In genomic region chr22:35357883-35358621, GRCh38 we compare ENCODE assay signal across 15 cellular contexts. TPM values are rescaled to one million over a fixed set of nuclear protein-coding genes. Genes with fewer than 3 reads are reported as not detected.
DNase-seq lines count a peak whose midpoint lies in the region; ATAC-seq, FAIRE-seq and TF ChIP-seq lines count a peak whose summit lies in the region.
"Had no signal": no experiment of that assay in that cellular context is flagged by ENCODE, and none has a peak within 500 bp of the region (broad histone marks: within the 10 kb centered on the region; RNA-seq: fewer than 3 reads in every experiment).

No MANE protein-coding gene starts in this region.

- no peak overlapping the region for H3K9ac ChIP-seq in OCI-LY1 (ENCODE audit: low read length)
- no peak overlapping the region for H3K9ac ChIP-seq in K562 (ENCODE audit: insufficient read depth in 1 of 2, low read depth in 2 of 2, low read length in 2 of 2)
- H3K9ac ChIP-seq in neuronal stem cell (ENCODE audit: low read depth, low read length, poor library complexity) = no peak overlapping the region

- H3K36me3 ChIP-seq in OCI-LY1 (ENCODE audit: insufficient read depth, low read length) (no peaks in the 10 kb centered on the region), K562 (ENCODE audit: control insufficient read depth, insufficient read depth, low read length) (no peaks in the 10 kb centered on the region), neuronal stem cell (replicated peaks in 1 of 2; ENCODE audit: control insufficient read depth in 2 of 2, insufficient read depth in 2 of 2, low read length in 2 of 2) (no peaks in the 10 kb centered on the region), upper lobe of left lung (no peaks in the 10 kb centered on the region)

- H4K20me1 ChIP-seq in OCI-LY1 (ENCODE audit: insufficient read depth, low read length) = no peaks in the 10 kb centered on the region
- H4K20me1 ChIP-seq in K562 (replicated peaks; ENCODE audit: control insufficient read depth, insufficient read depth, low read length) = no peaks in the 10 kb centered on the region

- CTCF ChIA-PET in K562 (lab: Yijun Ruan, JAX; ENCODE audit: low intra/inter-chr PET ratio) = no interaction called here

- TF ChIP-seq CTCF in OCI-LY1 (IDR thresholded peaks at IDR 0.05; ENCODE audit: low read length) (no peak), K562 (IDR thresholded peaks at IDR 0.05 in 2 of 3, conservative IDR thresholded peaks at IDR 0.05 in 1 of 3; ENCODE audit: insufficient read depth in 2 of 3, low read depth in 1 of 3, low read length in 3 of 3) (no peak), upper lobe of left lung (IDR thresholded peaks at IDR 0.05) (no peak)

- H2BK5ac ChIP-seq in neuronal stem cell (ENCODE audit: low read length) = no peak overlapping the region

- H4K91ac ChIP-seq in neuronal stem cell (ENCODE audit: low read depth, low read length, poor library complexity) = no peak overlapping the region

- H2AK5ac ChIP-seq in neuronal stem cell (ENCODE audit: low read depth, low read length) = peak overlapping the region; percentile 83

- H3K4me1 ChIP-seq in OCI-LY1 (ENCODE audit: insufficient read depth, low read length, severe bottlenecking) (peaks cover 44% of the 10 kb centered on the region), K562 (replicated peaks in 1 of 2; ENCODE audit: control insufficient read depth in 2 of 2, insufficient read depth in 2 of 2, low read length in 2 of 2) (peaks cover 0 to 4% of the 10 kb centered on the region in 2 experiments; a peak in 3 of 5 replicates), neuronal stem cell (ENCODE audit: control insufficient read depth in 2 of 2, insufficient read depth in 1 of 2, low read depth in 1 of 2, low read length in 2 of 2) (no peaks in the 10 kb centered on the region), upper lobe of left lung (no peaks in the 10 kb centered on the region)

- H3K9me3 ChIP-seq in OCI-LY1 (ENCODE audit: low read length) (no peaks in the 10 kb centered on the region), K562 (replicated peaks; ENCODE audit: control insufficient read depth, insufficient read depth, low read depth, low read length) (no peaks in the 10 kb centered on the region), neuronal stem cell (replicated peaks in 1 of 2; ENCODE audit: control insufficient read depth in 2 of 2, insufficient read depth in 1 of 2, low read depth in 1 of 2, low read length in 2 of 2) (no peaks in the 10 kb centered on the region), upper lobe of left lung (no peaks in the 10 kb centered on the region)

- no peaks in the 10 kb centered on the region for H3K9me2 ChIP-seq in OCI-LY1 (ENCODE audit: low read depth, low read length)

- H3K23ac ChIP-seq in neuronal stem cell (ENCODE audit: low read depth, low read length, poor library complexity) = no peak overlapping the region

- TF ChIP-seq RAD21 in K562 (CRISPR knock-in tag; conservative IDR thresholded peaks at IDR 0.05 in 1 of 2, IDR thresholded peaks at IDR 0.05 in 1 of 2) = no peak

- TF ChIP-seq POLR2A in K562 (conservative IDR thresholded peaks at IDR 0.05) = no peak
- TF ChIP-seq POLR2A in upper lobe of left lung (IDR thresholded peaks at IDR 0.05) = no peak

- H2BK15ac ChIP-seq in neuronal stem cell (ENCODE audit: low read length) = no peak overlapping the region

- H3K79me2 ChIP-seq in OCI-LY1 (ENCODE audit: insufficient read depth, low read length) = no peaks in the 10 kb centered on the region
- no peaks in the 10 kb centered on the region for H3K79me2 ChIP-seq in K562 (ENCODE audit: control insufficient read depth, insufficient read depth, low read length)

- ATAC-seq in K562 (no peak), upper lobe of left lung (ENCODE audit: low FRiP score in 2 of 2) (no peak), HG03025 (IDR thresholded peaks at IDR 0.05; ENCODE audit: low FRiP score, unreplicated experiment) (no peak)
- ATAC-seq: activated CD4-positive, alpha-beta T cell treated with anti-CD3 and anti-CD28 coated beads for 36 hours had no signal

- no peaks in the 10 kb centered on the region for H3F3A ChIP-seq in OCI-LY1 (ENCODE audit: insufficient read depth, low read length)

- H2BK12ac ChIP-seq in neuronal stem cell (ENCODE audit: low read length) = no peak overlapping the region

- H3K27me3 ChIP-seq in OCI-LY1 (ENCODE audit: insufficient read depth, low read length) = no peaks in the 10 kb centered on the region
- no peaks in the 10 kb centered on the region for H3K27me3 ChIP-seq in K562 (ENCODE audit: control insufficient read depth in 2 of 2, insufficient read depth in 2 of 2, low read length in 2 of 2)
- H3K27me3 ChIP-seq in neuronal stem cell (ENCODE audit: control insufficient read depth in 3 of 3, insufficient read depth in 3 of 3, low read depth in 1 of 3, low read length in 3 of 3) = no peaks in the 10 kb centered on the region
- H3K27me3 ChIP-seq in upper lobe of left lung = no peaks in the 10 kb centered on the region

- H3K18ac ChIP-seq in neuronal stem cell (ENCODE audit: low read length) = no peak overlapping the region

- H4K8ac ChIP-seq in neuronal stem cell (ENCODE audit: low read depth, low read length) = no peak overlapping the region

- POLR2A ChIA-PET in K562 (lab: Yijun Ruan, JAX) = interaction anchor here (1.8 kb wide), 1 partner anchor 12 kb away, joined by 3 read pairs; no protein-coding TSS in a partner anchor

- 41% methylated on average over 4 of the region's 6 CpGs for WGBS in K562 (ENCODE audit: insufficient coverage, low coverage, missing lambda C conversion rate)
- no CpG with 5 or more reads among the region's 6 CpGs for WGBS in neuronal stem cell (ENCODE audit: extremely low coverage in 2 of 2, insufficient read length in 2 of 2, insufficient replicate concordance in 1 of 2), 2 donors
- WGBS in upper lobe of left lung, 2 donors = 72 to 82% methylated on average over 4 to 6 of the region's 6 CpGs

- in situ Hi-C loops in K562 (cut with MboI) = loop anchor here (10.0 kb wide), 1 partner anchor 767 kb away; no protein-coding TSS in a partner anchor

- TF ChIP-seq EP300 in K562 (IDR thresholded peaks at IDR 0.05; ENCODE audit: low read length) = no peak
- no peak for TF ChIP-seq EP300 in upper lobe of left lung (IDR thresholded peaks at IDR 0.05)

- no TSS peak for BruUV-seq in K562 (replicated peaks; lab: Mats Ljungman, UMichigan)

- H2AFZ ChIP-seq in OCI-LY1 (ENCODE audit: low read length) (no peak overlapping the region), K562 (ENCODE audit: low read depth, low read length) (no peak overlapping the region), neuronal stem cell (ENCODE audit: low read length) (no peak overlapping the region)

- peak; percentile 88 for DNase-seq in ELR (ENCODE audit: low read depth)
- no peak for DNase-seq in K562 (ENCODE audit: extremely low read depth in 1 of 4, low spot score in 3 of 4)
- no peak for DNase-seq in neuronal stem cell (ENCODE audit: low spot score)
- no peak for DNase-seq in DMS53 treated with DMSO at 0.1 percent for 48 hours (lab: John Stamatoyannopoulos, UW; ENCODE audit: unreplicated experiment)
- no peak for DNase-seq in activated CD8-positive, alpha-beta memory T cell treated with anti-CD3 and anti-CD28 coated beads, Interleukin-2, amount 50 U/mL, for 4 hours
- no peak for DNase-seq in upper lobe of left lung
- DNase-seq: activated CD4-positive, alpha-beta T cell treated with anti-CD3 and anti-CD28 coated beads for 36 hours; NCI-H1417; NCI-H446; nephron progenitor cell; retina had no signal

- H2BK120ac ChIP-seq in neuronal stem cell (ENCODE audit: low read depth, low read length) = no peak overlapping the region

- intact Hi-C loops in K562 (cut with micrococcal nuclease) = loop anchor here (10.0 kb wide), 2 partner anchors 47 to 107 kb away; partner anchors contain the start of gene MCM5

- H3K27ac ChIP-seq in OCI-LY1 (ENCODE audit: low read depth, low read length, poor library complexity, severe bottlenecking) (peak overlapping the region; percentile 92), K562 (ENCODE audit: extremely low read depth, low read depth, low read length) (no peak overlapping the region), neuronal stem cell (replicated peaks; ENCODE audit: low read length) (no peak overlapping the region), upper lobe of left lung (no peak overlapping the region)
- H3K27ac ChIP-seq: C4-2B had no signal

- no peaks in the 10 kb centered on the region for H3K79me1 ChIP-seq in neuronal stem cell (ENCODE audit: low read depth, low read length)

- H3K4me2 ChIP-seq in OCI-LY1 (ENCODE audit: low read length) (no peak overlapping the region), K562 (ENCODE audit: insufficient read depth, low read length) (no peak overlapping the region), neuronal stem cell (ENCODE audit: insufficient read depth, low read length, poor library complexity, severe bottlenecking) (no peak overlapping the region)

- no peaks in the 10 kb centered on the region for H3K9me1 ChIP-seq in K562 (ENCODE audit: control insufficient read depth, insufficient read depth, low read length)

- no peak for FAIRE-seq in K562 (lab: Jason Lieb, UNC)

- no peak overlapping the region for H3K14ac ChIP-seq in neuronal stem cell (ENCODE audit: low read length)

- H3K4me3 ChIP-seq in OCI-LY1 (ENCODE audit: low read depth, low read length, poor library complexity, severe bottlenecking) = no peak overlapping the region
- H3K4me3 ChIP-seq in K562 = no peak overlapping the region
- H3K4me3 ChIP-seq in neuronal stem cell (ENCODE audit: low read length in 2 of 2) = no peak overlapping the region
- no peak overlapping the region for H3K4me3 ChIP-seq in upper lobe of left lung
- H3K4me3 ChIP-seq: lung had no signal

- no peak overlapping the region for H3K4ac ChIP-seq in neuronal stem cell (ENCODE audit: low read length)

RNA-seq across cellular contexts. Expression of gene HMOX1, which starts 22.8 kb away (rescaled TPM):
- not detected in 2 replicates for total RNA-seq in K562 (2011; cell fraction: chromatin; rRNA removed; ENCODE audit: low replicate concordance)
- not detected in 2 replicates for total RNA-seq in K562 (2011; cell fraction: nucleolus; rRNA removed)
- total RNA-seq in K562 (2011; cell fraction: nucleoplasm; rRNA removed) = not detected in 2 replicates
- total RNA-seq in K562 (2014; rRNA removed) (not detected in 2 replicates), K562 (2014; rRNA removed; fragmentation: Illumina TruSeq; extraction: Trizol) (not detected in 2 replicates), K562 (2015; rRNA removed; fragmentation: Illumina TruSeq; extraction: Trizol) (not detected in 2 replicates), K562 (2021) (0.20 TPM in 1 of 2 replicates, not detected in the other), upper lobe of left lung (100 to 1,000 TPM in 1 of 6 donors, 10 to 100 TPM in 5; 22.0 to 306 (median 77.9) TPM)
- polyA plus RNA-seq in K562 (2011; rRNA removed) (0.05 TPM in 1 of 2 replicates, not detected in the other), K562 (2014; fragmentation: Illumina TruSeq; extraction: Trizol) (not detected in 2 replicates), K562 (2014; fragmentation: Nextera tagmentation; extraction: Ambion mirVana) (not detected), K562 (2014; rRNA removed) (not detected in 2 replicates)
- 0.04 and 0.21 TPM in 2 replicates for polyA plus RNA-seq in K562 (2011; cell fraction: cytosol; rRNA removed)
- not detected in 2 replicates for polyA plus RNA-seq in K562 (2011; cell fraction: nucleus; rRNA removed)
- polyA plus RNA-seq in K562 (2012) = not detected in 2 replicates
- not detected in 2 replicates for polyA minus RNA-seq in K562 (2011; rRNA and poly(A)+ RNA removed)
- not detected in 2 replicates for polyA minus RNA-seq in K562 (2011; cell fraction: cytosol; rRNA and poly(A)+ RNA removed)
- not detected in 2 replicates for polyA minus RNA-seq in K562 (2011; cell fraction: nucleus; rRNA and poly(A)+ RNA removed)
- 5.1 TPM for polyA plus RNA-seq in neuronal stem cell (2013, experiment 1 of 2)
- polyA plus RNA-seq in neuronal stem cell (2013, experiment 2 of 2) = 5.5 TPM

RNA-seq across cellular contexts. Expression of gene MCM5, which starts 41.9 kb away (rescaled TPM):
- total RNA-seq in K562 (2011; cell fraction: chromatin; rRNA removed; ENCODE audit: low replicate concordance) = 102 and 198 TPM in 2 replicates
- total RNA-seq in K562 (2011; cell fraction: nucleolus; rRNA removed) = 132 and 145 TPM in 2 replicates
- 131 and 138 TPM in 2 replicates for total RNA-seq in K562 (2011; cell fraction: nucleoplasm; rRNA removed)
- total RNA-seq in K562 (2014; rRNA removed) (102 and 119 TPM in 2 replicates), K562 (2014; rRNA removed; fragmentation: Illumina TruSeq; extraction: Trizol) (35.3 and 53.6 TPM in 2 replicates), K562 (2015; rRNA removed; fragmentation: Illumina TruSeq; extraction: Trizol) (64.2 and 66.9 TPM in 2 replicates), K562 (2021) (173 and 180 TPM in 2 replicates), upper lobe of left lung (10 to 100 TPM in 5 of 6 donors, 1 to 10 TPM in 1; 9.8 to 34.4 (median 20.2) TPM)
- polyA plus RNA-seq in K562 (2011; rRNA removed) (66.1 and 116 TPM in 2 replicates), K562 (2014; fragmentation: Illumina TruSeq; extraction: Trizol) (65.1 and 91.4 TPM in 2 replicates), K562 (2014; fragmentation: Nextera tagmentation; extraction: Ambion mirVana) (10 to 100 TPM in 1 of 2 experiments, 1 to 10 TPM in 1; 5.6 to 11.8 TPM), K562 (2014; rRNA removed) (72.4 and 73.5 TPM in 2 replicates)
- 55.6 and 87.5 TPM in 2 replicates for polyA plus RNA-seq in K562 (2011; cell fraction: cytosol; rRNA removed)
- polyA plus RNA-seq in K562 (2011; cell fraction: nucleus; rRNA removed) = 193 and 217 TPM in 2 replicates
- polyA plus RNA-seq in K562 (2012) = 118 and 169 TPM in 2 replicates
- 76.7 and 97.6 TPM in 2 replicates for polyA minus RNA-seq in K562 (2011; rRNA and poly(A)+ RNA removed)
- polyA minus RNA-seq in K562 (2011; cell fraction: cytosol; rRNA and poly(A)+ RNA removed) = 111 and 112 TPM in 2 replicates
- polyA minus RNA-seq in K562 (2011; cell fraction: nucleus; rRNA and poly(A)+ RNA removed) = 71.9 and 112 TPM in 2 replicates
- 43.8 TPM for polyA plus RNA-seq in neuronal stem cell (2013, experiment 1 of 2)
- polyA plus RNA-seq in neuronal stem cell (2013, experiment 2 of 2) = 41.6 TPM

RNA-seq across cellular contexts. Expression of gene TOM1, which starts 58.4 kb away (rescaled TPM):
- total RNA-seq in K562 (2011; cell fraction: chromatin; rRNA removed; ENCODE audit: low replicate concordance) = 30.6 and 79.2 TPM in 2 replicates
- 34.5 and 38.2 TPM in 2 replicates for total RNA-seq in K562 (2011; cell fraction: nucleolus; rRNA removed)
- 39.4 and 44.0 TPM in 2 replicates for total RNA-seq in K562 (2011; cell fraction: nucleoplasm; rRNA removed)
- 12.0 and 14.8 TPM in 2 replicates for total RNA-seq in K562 (2014; rRNA removed)
- total RNA-seq in K562 (2014; rRNA removed; fragmentation: Illumina TruSeq; extraction: Trizol) = 5.9 and 6.3 TPM in 2 replicates
- 9.9 and 10.3 TPM in 2 replicates for total RNA-seq in K562 (2015; rRNA removed; fragmentation: Illumina TruSeq; extraction: Trizol)
- 12.6 and 13.7 TPM in 2 replicates for total RNA-seq in K562 (2021)
- 18.2 and 24.5 TPM in 2 replicates for polyA plus RNA-seq in K562 (2011; rRNA removed)
- 25.1 and 29.3 TPM in 2 replicates for polyA plus RNA-seq in K562 (2011; cell fraction: cytosol; rRNA removed)
- 23.6 and 26.8 TPM in 2 replicates for polyA plus RNA-seq in K562 (2011; cell fraction: nucleus; rRNA removed)
- 13.4 and 27.6 TPM in 2 replicates for polyA plus RNA-seq in K562 (2012)
- 17.9 and 20.6 TPM in 2 replicates for polyA plus RNA-seq in K562 (2014; fragmentation: Illumina TruSeq; extraction: Trizol)
- 1 to 10 TPM in 1 of 2 experiments, under 1 TPM in 1; 0.64 to 1.2 TPM for polyA plus RNA-seq in K562 (2014; fragmentation: Nextera tagmentation; extraction: Ambion mirVana)
- 13.1 and 13.9 TPM in 2 replicates for polyA plus RNA-seq in K562 (2014; rRNA removed)
- polyA minus RNA-seq in K562 (2011; rRNA and poly(A)+ RNA removed) = 18.7 and 31.6 TPM in 2 replicates
- polyA minus RNA-seq in K562 (2011; cell fraction: cytosol; rRNA and poly(A)+ RNA removed) = 19.8 and 21.5 TPM in 2 replicates
- polyA minus RNA-seq in K562 (2011; cell fraction: nucleus; rRNA and poly(A)+ RNA removed) = 16.8 and 30.9 TPM in 2 replicates
- polyA plus RNA-seq in neuronal stem cell (2013, experiment 1 of 2) = 16.6 TPM
- 17.0 TPM for polyA plus RNA-seq in neuronal stem cell (2013, experiment 2 of 2)
- total RNA-seq in upper lobe of left lung = 100 to 1,000 TPM in 2 of 6 donors, 10 to 100 TPM in 4; 79.2 to 194 (median 94.6) TPM

Comparison
In these comparisons a context has a peak if more than half of its experiments do, and no peak if none do; other contexts are left out.
1. RNA of gene HMOX1, which starts 22.8 kb away (total RNA-seq): 22.0 to 306 TPM in upper lobe of left lung; 0.20 TPM in K562; every median in the first group is over 10 times any median in the second.